ENCODE assay signal across 13 cellular contexts in the genomic region with DNA sequence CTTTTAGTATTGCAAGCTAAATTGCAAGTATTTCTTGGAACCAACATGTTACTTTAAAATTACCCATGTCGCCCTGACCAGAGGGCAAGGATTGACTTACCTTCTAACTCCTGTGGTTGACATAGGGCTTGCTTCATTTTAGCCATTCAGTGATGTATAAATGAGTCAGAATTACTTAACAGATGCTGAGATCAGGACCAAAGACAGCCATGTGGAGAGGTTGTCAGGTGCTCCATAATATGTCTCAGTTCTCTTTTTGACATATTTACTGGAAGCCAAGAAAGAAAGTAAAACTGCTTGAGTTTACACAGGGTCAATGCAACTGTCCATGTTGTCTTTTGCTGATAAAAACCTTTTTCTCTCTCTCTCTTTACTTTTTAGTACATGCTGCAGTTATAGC. TPM values are rescaled to one million over a fixed set of nuclear protein-coding genes. Genes with fewer than 3 reads are reported as not detected.
DNase-seq lines count a peak whose midpoint lies in the region; ATAC-seq and TF ChIP-seq lines count a peak whose summit lies in the region.
"Had no signal": no experiment of that assay in that cellular context is flagged by ENCODE, and none has a peak within 500 bp of the region (broad histone marks: within the 10 kb centered on the region; RNA-seq: fewer than 3 reads in every experiment).

No MANE protein-coding gene starts in this region.

- no peak for TF ChIP-seq EP300 in sigmoid colon (IDR thresholded peaks at IDR 0.05)

- DNase-seq in OCI-M1 (lab: John Stamatoyannopoulos, UW) = peak; percentile 52
- no peak for DNase-seq in NCI-H345 treated with DMSO at 0.1 percent for 48 hours (lab: John Stamatoyannopoulos, UW; ENCODE audit: unreplicated experiment)
- DNase-seq in DMS153 (lab: John Stamatoyannopoulos, UW) = no peak
- no peak for DNase-seq in sigmoid colon
- DNase-seq in occipital lobe (lab: John Stamatoyannopoulos, UW) = no peak
- DNase-seq: activated CD8-positive, alpha-beta memory T cell treated with anti-CD3 and anti-CD28 coated beads for 24 hours; brain microvascular endothelial cell; Calu3; NCI-H1417 treated with DMSO at 0.1 percent for 48 hours had no signal

- H3K27me3 ChIP-seq in sigmoid colon = no peaks in the 10 kb centered on the region
- H3K27me3 ChIP-seq: brain microvascular endothelial cell had no signal

- no peak for TF ChIP-seq POLR2A in sigmoid colon (IDR thresholded peaks at IDR 0.05)

- H3K36me3 ChIP-seq in sigmoid colon = no peaks in the 10 kb centered on the region
- H3K36me3 ChIP-seq: brain microvascular endothelial cell had no signal

- no peak for TF ChIP-seq CTCF in sigmoid colon (IDR thresholded peaks at IDR 0.05)

- intact Hi-C loops in sigmoid colon (cut with DNase I) = no loop called here

- H3K27ac ChIP-seq in sigmoid colon = no peak overlapping the region
- H3K27ac ChIP-seq: brain microvascular endothelial cell, skin epidermis had no signal

- WGBS in sigmoid colon, 2 donors = 94 to 97% methylated on average over 1 of the region's 1 CpG

- no peak overlapping the region for H3K4me3 ChIP-seq in sigmoid colon
- H3K4me3 ChIP-seq: skin epidermis had no signal

- H3K4me1 ChIP-seq in sigmoid colon = no peaks in the 10 kb centered on the region

- ATAC-seq in GM18508 (IDR thresholded peaks at IDR 0.05; ENCODE audit: insufficient read depth, unreplicated experiment) = peak; percentile 91
- peak; percentile 97 for ATAC-seq in GM19463 (IDR thresholded peaks at IDR 0.05; ENCODE audit: unreplicated experiment)
- ATAC-seq in HG02973 (IDR thresholded peaks at IDR 0.05; ENCODE audit: unreplicated experiment) = peak; percentile 97

- no peaks in the 10 kb centered on the region for H3K9me3 ChIP-seq in sigmoid colon

RNA-seq across cellular contexts. Expression of gene F2RL2, which starts 33.2 kb away (rescaled TPM):
- total RNA-seq in sigmoid colon (1 to 10 TPM; 1.4 to 6.6 (median 3.9) TPM), occipital lobe (0.31 TPM)
- 1 to 10 TPM in 1 of 3 donors, under 1 TPM in 1, not detected in 1; 0.60 to 1.0 TPM for polyA plus RNA-seq in sigmoid colon
- total RNA-seq: Calu3 had no signal
